ENCODE assay signal across 20 cellular contexts in the genomic region with DNA sequence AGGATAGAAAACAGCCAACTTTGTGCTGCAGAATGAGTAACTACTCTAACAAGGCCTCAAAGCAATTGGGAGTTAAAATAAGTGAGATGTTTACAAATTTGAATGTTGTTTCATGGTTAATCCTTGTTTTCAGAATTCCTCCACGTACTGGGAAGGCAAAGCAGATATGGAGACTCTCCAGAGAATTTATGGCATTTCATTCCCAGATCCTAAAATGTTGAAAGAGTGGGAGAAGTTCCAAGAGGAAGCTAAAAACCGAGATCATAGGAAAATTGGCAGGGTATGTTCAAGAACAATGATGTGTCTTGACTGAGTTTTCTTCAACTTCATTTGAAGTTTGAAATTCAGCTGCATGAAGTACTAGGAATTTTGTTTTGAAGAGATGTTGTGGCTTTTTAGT.
"Had no signal": no experiment of that assay in that cellular context is flagged by ENCODE, and none has a peak within 500 bp of the region (broad histone marks: within the 10 kb centered on the region; RNA-seq: fewer than 3 reads in every experiment).

No MANE protein-coding gene starts in this region.

- H3K4me2 ChIP-seq: SK-N-SH had no signal

- ATAC-seq: activated CD4-positive, alpha-beta T cell treated with anti-CD3 and anti-CD28 coated beads for 36 hours; effector memory CD8-positive, alpha-beta T cell; mucosa of descending colon; naive thymus-derived CD8-positive, alpha-beta T cell; stimulated activated naive B cell treated with anti-CD40 and anti-IgM and Interleukin-4, amounts not matched to agents 10 μg/mL and 1 μg/mL and 100 μg/mL, for 72 hours had no signal

- H3K9me3 ChIP-seq: mucosa of descending colon, neutrophil, SK-N-SH, spleen, transverse colon had no signal

- H3K4me1 ChIP-seq: spleen, transverse colon had no signal

- H3K27me3 ChIP-seq: brain microvascular endothelial cell, neutrophil, spleen, transverse colon had no signal

- H3K27ac ChIP-seq: brain microvascular endothelial cell, neutrophil, transverse colon, VCaP had no signal

- DNase-seq: activated CD4-positive, alpha-beta T cell treated with anti-CD3 and anti-CD28 coated beads for 36 hours; activated naive CD4-positive, alpha-beta T cell treated with anti-CD3 and anti-CD28 coated beads, Interleukin-2, amount 10 ng/mL, durations not matched to agents 7 days and 5 days; amniotic stem cell; brain microvascular endothelial cell; cerebellar nuclear complex; effector memory CD8-positive, alpha-beta T cell; erythroblast; hypothalamus; mammary epithelial cell; mucosa of descending colon; naive thymus-derived CD8-positive, alpha-beta T cell; retina; SK-N-SH; spleen; stimulated activated CD4-positive, alpha-beta T cell treated with anti-CD3 and anti-CD28 coated beads, Interleukin-1b, Interleukin-23, amount 100 ng/mL, for 48 hours; stimulated activated naive B cell treated with anti-CD40 and anti-IgM and Interleukin-4, amounts not matched to agents 10 μg/mL and 1 μg/mL and 100 μg/mL, for 72 hours; T-helper 1 cell; transverse colon had no signal

- H3K9ac ChIP-seq: SK-N-SH had no signal

- H3K4me3 ChIP-seq: mucosa of descending colon, spleen, transverse colon had no signal
